In genomic region chr14:56170028-56170427, GRCh38 we compare ENCODE assay signal across 19 cellular contexts. TPM values are rescaled to one million over a fixed set of nuclear protein-coding genes. Genes with fewer than 3 reads are reported as not detected.
DNase-seq lines count a peak whose midpoint lies in the region; ATAC-seq, FAIRE-seq and TF ChIP-seq lines count a peak whose summit lies in the region.
"Had no signal": no experiment of that assay in that cellular context is flagged by ENCODE, and none has a peak within 500 bp of the region (broad histone marks: within the 10 kb centered on the region; RNA-seq: fewer than 3 reads in every experiment).

No MANE protein-coding gene starts in this region.

- H2BK12ac ChIP-seq in mesenchymal stem cell (ENCODE audit: low read length in 2 of 2): no peak overlapping the region

- no peak overlapping the region for H3K27ac ChIP-seq in IMR-90 (ENCODE audit: insufficient read depth, low read length)
- H3K27ac ChIP-seq in K562 (ENCODE audit: extremely low read depth, low read depth, low read length): no peak overlapping the region
- no peak overlapping the region for H3K27ac ChIP-seq in mesenchymal stem cell (ENCODE audit: low read length, poor library complexity, severe bottlenecking)
- no peak overlapping the region for H3K27ac ChIP-seq in CD4-positive, alpha-beta memory T cell (ENCODE audit: low read depth, low read length)
- H3K27ac ChIP-seq: GM23248 had no signal

- H2AFZ ChIP-seq in IMR-90 (replicated peaks; ENCODE audit: low read length, poor library complexity) (no peak overlapping the region), K562 (ENCODE audit: low read depth, low read length) (no peak overlapping the region), mesenchymal stem cell (ENCODE audit: low read depth, low read length) (no peak overlapping the region)
- H2AFZ ChIP-seq: GM23248 had no signal

- H2BK5ac ChIP-seq in IMR-90 (ENCODE audit: low read depth, low read length, poor library complexity, severe bottlenecking) (no peak overlapping the region), mesenchymal stem cell (ENCODE audit: low read depth, low read length, poor library complexity, severe bottlenecking) (no peak overlapping the region)

- no peak overlapping the region for H3K27ac Mint-ChIP-seq in CD4-positive, alpha-beta memory T cell
- H3K27ac Mint-ChIP-seq: HFFc6 had no signal

- H3K9me3 ChIP-seq in IMR-90 (ENCODE audit: control insufficient read depth, insufficient read depth, low read length) (peaks cover 2% of the 10 kb centered on the region; the same call in 1 of the 2 replicates), K562 (replicated peaks; ENCODE audit: control insufficient read depth, insufficient read depth, low read depth, low read length) (no peaks in the 10 kb centered on the region; the same call in 1 of the 2 replicates), mesenchymal stem cell (ENCODE audit: control insufficient read depth, low read length) (peaks cover 14% of the 10 kb centered on the region)
- H3K9me3 ChIP-seq in CD4-positive, alpha-beta memory T cell (ENCODE audit: control insufficient read depth in 1 of 2, low read length in 2 of 2): peaks cover 0 to 2% of the 10 kb centered on the region in 2 donors
- H3K9me3 ChIP-seq: MG63 had no signal

- H3K9me1 ChIP-seq in IMR-90 (ENCODE audit: insufficient read depth, low read length) (peaks cover 16% of the 10 kb centered on the region), K562 (ENCODE audit: control insufficient read depth, insufficient read depth, low read length) (no peaks in the 10 kb centered on the region)

- H2AK9ac ChIP-seq in IMR-90 (replicated peaks; ENCODE audit: low read depth, low read length, poor library complexity): no peak overlapping the region

- H3K4me1 Mint-ChIP-seq in CD4-positive, alpha-beta memory T cell: peaks cover 25 to 60% (median 38%) of the 10 kb centered on the region in 4 donors

- no peak for TF ChIP-seq POLR2A in IMR-90 (IDR thresholded peaks at IDR 0.05; ENCODE audit: low read depth, low read length)
- no peak for TF ChIP-seq POLR2A in K562 (conservative IDR thresholded peaks at IDR 0.05)

- TF ChIP-seq CTCF in IMR-90 (conservative IDR thresholded peaks at IDR 0.05; ENCODE audit: low read depth, low read length) (no peak), K562 (IDR thresholded peaks at IDR 0.05 in 2 of 3, conservative IDR thresholded peaks at IDR 0.05 in 1 of 3; ENCODE audit: insufficient read depth in 2 of 3, low read depth in 1 of 3, low read length in 3 of 3) (no peak)

- no peak overlapping the region for H3K9ac ChIP-seq in IMR-90 (ENCODE audit: low read depth, low read length)
- H3K9ac ChIP-seq in K562 (ENCODE audit: insufficient read depth in 1 of 2, low read depth in 2 of 2, low read length in 2 of 2): no peak overlapping the region
- no peak overlapping the region for H3K9ac ChIP-seq in mesenchymal stem cell (ENCODE audit: low read length)
- H3K9ac ChIP-seq: GM23248 had no signal

- H3K14ac ChIP-seq in IMR-90 (replicated peaks; ENCODE audit: low read depth, low read length) (no peak overlapping the region), mesenchymal stem cell (ENCODE audit: low read length in 2 of 2) (no peak overlapping the region)

- peaks cover 42 to 67% of the 10 kb centered on the region in 2 experiments for H3K79me1 ChIP-seq in IMR-90 (ENCODE audit: low read depth in 1 of 2, low read length in 2 of 2)
- H3K79me1 ChIP-seq in mesenchymal stem cell (replicated peaks; ENCODE audit: low read length, poor library complexity, severe bottlenecking): peaks cover 14% of the 10 kb centered on the region

- H3K4me3 Mint-ChIP-seq in CD4-positive, alpha-beta memory T cell: no peak overlapping the region
- H3K4me3 Mint-ChIP-seq: HFFc6 had no signal

- H3K79me2 ChIP-seq in K562 (ENCODE audit: control insufficient read depth, insufficient read depth, low read length): no peaks in the 10 kb centered on the region

- BruUV-seq in IMR-90 (replicated peaks; lab: Mats Ljungman, UMichigan) (no TSS peak), K562 (replicated peaks; lab: Mats Ljungman, UMichigan) (no TSS peak)

- no peak for FAIRE-seq in K562 (lab: Jason Lieb, UNC)
- FAIRE-seq: HepG2 had no signal

- H2BK20ac ChIP-seq in IMR-90 (ENCODE audit: low read depth, low read length): no peak overlapping the region

- H3K23ac ChIP-seq in IMR-90 (ENCODE audit: low read depth, low read length): no peak overlapping the region
- H3K23ac ChIP-seq in mesenchymal stem cell (ENCODE audit: low read length in 2 of 2): no peak overlapping the region

- H3K27me3 ChIP-seq in IMR-90 (ENCODE audit: control insufficient read depth, insufficient read depth, low read length) (no peaks in the 10 kb centered on the region), K562 (ENCODE audit: control insufficient read depth in 2 of 2, insufficient read depth in 2 of 2, low read length in 2 of 2) (no peaks in the 10 kb centered on the region), mesenchymal stem cell (ENCODE audit: control insufficient read depth in 1 of 2, insufficient read depth in 1 of 2, low read length in 2 of 2) (no peaks in the 10 kb centered on the region)
- H3K27me3 ChIP-seq in CD4-positive, alpha-beta memory T cell (ENCODE audit: insufficient read depth, low read length): no peaks in the 10 kb centered on the region
- H3K27me3 ChIP-seq: MG63 had no signal

- H2BK15ac ChIP-seq in IMR-90 (ENCODE audit: low read depth, low read length): no peak overlapping the region
- no peak overlapping the region for H2BK15ac ChIP-seq in mesenchymal stem cell (ENCODE audit: low read depth, poor library complexity, severe bottlenecking)

- dilution Hi-C loops in IMR-90 (cut with HindIII; ENCODE audit: low sequenced_read_pairs, unreplicated experiment): no loop called here

- WGBS in IMR-90 (ENCODE audit: extremely low coverage in 2 of 2, insufficient read length in 1 of 2), 2 experiments: 100% methylated on average over 3 of the region's 6 CpGs; no CpG with 5 or more reads in 1 of the 2 experiments
- 17% methylated on average over 4 of the region's 6 CpGs for WGBS in K562 (ENCODE audit: insufficient coverage, low coverage, missing lambda C conversion rate)
- WGBS in mesenchymal stem cell: 95% methylated on average over 6 of the region's 6 CpGs

- H2AK5ac ChIP-seq in IMR-90 (ENCODE audit: low read depth, low read length) (no peak overlapping the region; the same call in 1 of the 2 replicates), mesenchymal stem cell (ENCODE audit: low read length, severe bottlenecking) (no peak overlapping the region)

- H4K8ac ChIP-seq in IMR-90 (ENCODE audit: low read depth in 2 of 2, low read length in 2 of 2) (no peak overlapping the region; a peak in 1 of 4 replicates), mesenchymal stem cell (ENCODE audit: low read length) (no peak overlapping the region)

- ATAC-seq in IMR-90 (ENCODE audit: low read depth) (no peak), K562 (no peak)
- ATAC-seq: HepG2, SK-N-SH treated with all-trans-retinoic acid at 6 μM for 48 hours had no signal

- H2BK120ac ChIP-seq in IMR-90 (ENCODE audit: low read depth, low read length) (peak overlapping the region; percentile 20; the same call in 1 of the 2 replicates), mesenchymal stem cell (ENCODE audit: low read depth, low read length) (no peak overlapping the region)

- H3K4me2 ChIP-seq in IMR-90 (ENCODE audit: low read depth, low read length) (no peak overlapping the region), K562 (ENCODE audit: insufficient read depth, low read length) (no peak overlapping the region), mesenchymal stem cell (ENCODE audit: low read length, poor library complexity, severe bottlenecking) (no peak overlapping the region)

- DNase-seq in IMR-90 (peak; percentile 43), K562 (ENCODE audit: extremely low read depth in 1 of 4, low spot score in 3 of 4) (no peak), mesenchymal stem cell (peak; percentile 28), cortex of kidney (lab: John Stamatoyannopoulos, UW) (no peak), T-helper 9 cell (no peak)
- DNase-seq in CD4-positive, alpha-beta memory T cell: no peak
- DNase-seq in effector CD8-positive, alpha-beta T cell (lab: John Stamatoyannopoulos, UW): no peak
- DNase-seq: ACHN, GM23248, HFFc6, Karpas-422, MG63, NCI-H1092 treated with DMSO at 0.1 percent for 48 hours, NCI-H1694 treated with DMSO at 0.1 percent for 48 hours, NCI-H345, NCI-H526 treated with DMSO at 0.1 percent for 48 hours, SHP77 had no signal

- no peak overlapping the region; the same call in 1 of the 2 replicates for H4K91ac ChIP-seq in IMR-90 (ENCODE audit: insufficient read depth, low read depth, low read length)
- no peak overlapping the region for H4K91ac ChIP-seq in mesenchymal stem cell (ENCODE audit: low read length)

- H4K20me1 ChIP-seq in IMR-90 (ENCODE audit: insufficient read depth, low read length): no peaks in the 10 kb centered on the region; the same call in 1 of the 2 replicates
- H4K20me1 ChIP-seq in K562 (replicated peaks; ENCODE audit: control insufficient read depth, insufficient read depth, low read length): no peaks in the 10 kb centered on the region

- no peak overlapping the region for H3K56ac ChIP-seq in IMR-90 (ENCODE audit: extremely low read depth, insufficient read depth, low read length)

- H3K4me1 ChIP-seq in IMR-90 (ENCODE audit: control insufficient read depth, insufficient read depth, low read length) (peaks cover 16% of the 10 kb centered on the region), K562 (replicated peaks in 1 of 2; ENCODE audit: control insufficient read depth in 2 of 2, insufficient read depth in 2 of 2, low read length in 2 of 2) (peaks cover 0 to 16% of the 10 kb centered on the region in 2 experiments; a peak in 3 of 5 replicates), mesenchymal stem cell (ENCODE audit: control insufficient read depth, insufficient read depth, low read depth, low read length) (peaks cover 6% of the 10 kb centered on the region)
- peaks cover 22% of the 10 kb centered on the region for H3K4me1 ChIP-seq in CD4-positive, alpha-beta memory T cell (ENCODE audit: insufficient read depth, low read length)

- H3K4me3 ChIP-seq in IMR-90 (ENCODE audit: insufficient read depth, low read depth, low read length): no peak overlapping the region
- no peak overlapping the region for H3K4me3 ChIP-seq in K562
- H3K4me3 ChIP-seq in mesenchymal stem cell (ENCODE audit: insufficient read depth in 1 of 2, low read depth in 1 of 2, low read length in 2 of 2): no peak overlapping the region
- no peak overlapping the region for H3K4me3 ChIP-seq in CD4-positive, alpha-beta memory T cell (ENCODE audit: low read length in 2 of 2)
- H3K4me3 ChIP-seq: GM23248, MG63 had no signal

- H3K4ac ChIP-seq in IMR-90 (ENCODE audit: low read depth, low read length) (peak overlapping the region; percentile 1; the same call in 1 of the 2 replicates), mesenchymal stem cell (ENCODE audit: low read depth in 1 of 2, low read length in 2 of 2) (no peak overlapping the region)

- CTCF ChIA-PET in IMR-90 (lab: Yijun Ruan, JAX): no interaction called here
- CTCF ChIA-PET in K562 (lab: Yijun Ruan, JAX; ENCODE audit: low intra/inter-chr PET ratio): no interaction called here
- CTCF ChIA-PET in CD4-positive, alpha-beta memory T cell (lab: Charles Lee; ENCODE audit: partially characterized antibody): no interaction called here

- H3K9me3 Mint-ChIP-seq in CD4-positive, alpha-beta memory T cell: peaks cover 3 to 26% (median 21%) of the 10 kb centered on the region in 8 donors

- H3K36me3 ChIP-seq in IMR-90 (ENCODE audit: control insufficient read depth, insufficient read depth, low read length) (peaks cover 2% of the 10 kb centered on the region; the same call in 1 of the 2 replicates), K562 (ENCODE audit: control insufficient read depth, insufficient read depth, low read length) (no peaks in the 10 kb centered on the region), mesenchymal stem cell (ENCODE audit: control insufficient read depth in 1 of 2, insufficient read depth in 2 of 2, low read depth in 1 of 2, low read length in 2 of 2) (no peaks in the 10 kb centered on the region)
- H3K36me3 ChIP-seq in CD4-positive, alpha-beta memory T cell (ENCODE audit: insufficient read depth, low read length): no peaks in the 10 kb centered on the region
- H3K36me3 ChIP-seq: MG63 had no signal

- no peak overlapping the region for H3K18ac ChIP-seq in IMR-90 (ENCODE audit: low read depth, low read length)
- H3K18ac ChIP-seq in mesenchymal stem cell (ENCODE audit: low read depth in 1 of 2, low read length in 2 of 2): no peak overlapping the region

- H3K27me3 Mint-ChIP-seq in CD4-positive, alpha-beta memory T cell: no peaks in the 10 kb centered on the region

- TF ChIP-seq RAD21 in IMR-90 (IDR thresholded peaks at IDR 0.05; ENCODE audit: low read length): no peak
- TF ChIP-seq RAD21 in K562 (CRISPR knock-in tag; conservative IDR thresholded peaks at IDR 0.05 in 1 of 2, IDR thresholded peaks at IDR 0.05 in 1 of 2): no peak

- H4K5ac ChIP-seq in IMR-90 (ENCODE audit: low read depth, low read length): no peak overlapping the region

- peaks cover 11 to 30% of the 10 kb centered on the region in 2 donors for H3K36me3 Mint-ChIP-seq in CD4-positive, alpha-beta memory T cell

- no peak for TF ChIP-seq EP300 in K562 (IDR thresholded peaks at IDR 0.05; ENCODE audit: low read length)

- in situ Hi-C loops in IMR-90 (cut with MboI; ENCODE audit: low sequenced_read_pairs): no loop called here
- in situ Hi-C loops in K562 (cut with MboI): no loop called here

- intact Hi-C loops in IMR-90 (cut with micrococcal nuclease) (no loop called here), K562 (cut with micrococcal nuclease) (no loop called here)
- intact Hi-C loops in CD4-positive, alpha-beta memory T cell (cut with micrococcal nuclease): no loop called here

- POLR2A ChIA-PET in IMR-90 (lab: Charles Lee; ENCODE audit: unreplicated experiment): no interaction called here
- POLR2A ChIA-PET in K562 (lab: Yijun Ruan, JAX): no interaction called here
- POLR2A ChIA-PET in CD4-positive, alpha-beta memory T cell (lab: Charles Lee; ENCODE audit: partially characterized antibody): no interaction called here

RNA-seq across cellular contexts. Expression of gene PELI2, which starts 51.8 kb away (rescaled TPM):
- total RNA-seq in IMR-90 (2012; rRNA removed): 31.7 and 36.7 TPM in 2 replicates
- polyA plus RNA-seq in IMR-90 (2012; rRNA removed): 6.0 and 7.4 TPM in 2 replicates
- 1.6 and 2.4 TPM in 2 replicates for polyA plus RNA-seq in IMR-90 (2012; cell fraction: cytosol; rRNA removed)
- polyA plus RNA-seq in IMR-90 (2012; cell fraction: nucleus; rRNA removed; ENCODE audit: low replicate concordance): 5.8 and 13.1 TPM in 2 replicates
- total RNA-seq in K562 (2011; cell fraction: chromatin; rRNA removed; ENCODE audit: low replicate concordance): 0.60 and 1.0 TPM in 2 replicates
- 0.33 and 0.39 TPM in 2 replicates for total RNA-seq in K562 (2011; cell fraction: nucleolus; rRNA removed)
- 0.51 and 0.76 TPM in 2 replicates for total RNA-seq in K562 (2011; cell fraction: nucleoplasm; rRNA removed)
- total RNA-seq in K562 (2014; rRNA removed): 0.41 and 0.54 TPM in 2 replicates
- 0.44 and 0.77 TPM in 2 replicates for total RNA-seq in K562 (2014; rRNA removed; fragmentation: Illumina TruSeq; extraction: Trizol)
- total RNA-seq in K562 (2015; rRNA removed; fragmentation: Illumina TruSeq; extraction: Trizol): 0.19 and 0.22 TPM in 2 replicates
- total RNA-seq in K562 (2021): 0.58 and 1.0 TPM in 2 replicates
- 1.1 and 1.5 TPM in 2 replicates for polyA plus RNA-seq in K562 (2011; rRNA removed)
- 1.8 and 2.0 TPM in 2 replicates for polyA plus RNA-seq in K562 (2011; cell fraction: cytosol; rRNA removed)
- polyA plus RNA-seq in K562 (2011; cell fraction: nucleus; rRNA removed): 1.2 and 1.3 TPM in 2 replicates
- 0.26 and 1.1 TPM in 2 replicates for polyA plus RNA-seq in K562 (2012)
- polyA plus RNA-seq in K562 (2014; fragmentation: Illumina TruSeq; extraction: Trizol): 0.27 and 0.53 TPM in 2 replicates
- under 1 TPM; 0.20 to 0.63 TPM for polyA plus RNA-seq in K562 (2014; fragmentation: Nextera tagmentation; extraction: Ambion mirVana)
- 0.20 and 0.30 TPM in 2 replicates for polyA plus RNA-seq in K562 (2014; rRNA removed)
- 2.8 and 3.9 TPM in 2 replicates for polyA minus RNA-seq in K562 (2011; rRNA and poly(A)+ RNA removed)
- polyA minus RNA-seq in K562 (2011; cell fraction: cytosol; rRNA and poly(A)+ RNA removed): 0.95 and 1.8 TPM in 2 replicates
- polyA minus RNA-seq in K562 (2011; cell fraction: nucleus; rRNA and poly(A)+ RNA removed): 0.67 and 0.81 TPM in 2 replicates
- polyA plus RNA-seq in mesenchymal stem cell (2013, experiment 1 of 2): 4.6 TPM
- 4.7 TPM for polyA plus RNA-seq in mesenchymal stem cell (2013, experiment 2 of 2)
- total RNA-seq in CD4-positive, alpha-beta memory T cell: 10 to 100 TPM; 13.6 to 16.4 TPM
- 1 to 10 TPM; 1.2 to 1.9 TPM for polyA plus RNA-seq in CD4-positive, alpha-beta memory T cell
- total RNA-seq: HepG2 had no signal

Comparison
In these comparisons a context has a peak if more than half of its experiments do, and no peak if none do; other contexts are left out.
1. DNase-seq: peak in IMR-90 (single experiment) and mesenchymal stem cell (single experiment); none in K562 (0 of 4), cortex of kidney (single experiment), T-helper 9 cell (single experiment), CD4-positive, alpha-beta memory T cell (0 of 5) and effector CD8-positive, alpha-beta T cell (single experiment).
2. RNA of gene PELI2, which starts 51.8 kb away (total RNA-seq): 31.7 to 36.7 TPM in IMR-90 and 13.6 to 16.4 TPM in CD4-positive, alpha-beta memory T cell; 0.19 to 1.0 TPM in K562; every median in the first group is over 4 times any median in the second.